20 cellular contexts compared by ENCODE assay signal in the genomic region with DNA sequence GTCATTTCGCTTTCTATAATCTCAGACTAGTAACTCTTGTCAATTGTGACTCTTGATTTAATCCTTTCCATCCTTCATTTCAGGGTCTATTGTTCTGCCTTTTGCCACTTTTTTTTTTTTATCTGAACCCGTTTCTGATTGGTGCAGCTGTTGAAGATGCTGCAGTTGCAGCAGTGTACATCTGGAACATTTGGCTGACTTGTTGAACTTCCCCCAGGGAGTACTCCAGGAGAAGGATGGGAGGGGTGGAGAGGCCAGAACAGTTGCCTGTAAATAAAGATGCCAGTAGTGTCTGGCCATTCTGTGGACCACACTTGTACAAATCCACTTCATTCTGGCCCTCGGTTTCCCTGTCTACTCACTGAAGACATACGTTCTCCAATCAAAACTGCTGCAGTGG. TPM values are rescaled to one million over a fixed set of nuclear protein-coding genes. Genes with fewer than 3 reads are reported as not detected.
DNase-seq lines count a peak whose midpoint lies in the region; ATAC-seq and TF ChIP-seq lines count a peak whose summit lies in the region.
"Had no signal": no experiment of that assay in that cellular context is flagged by ENCODE, and none has a peak within 500 bp of the region (broad histone marks: within the 10 kb centered on the region; RNA-seq: fewer than 3 reads in every experiment).

No MANE protein-coding gene starts in this region.

- peaks cover 2% of the 10 kb centered on the region for H3K27me3 Mint-ChIP-seq in activated naive CD8-positive, alpha-beta T cell
- peaks cover 39% of the 10 kb centered on the region for H3K27me3 Mint-ChIP-seq in activated naive CD8-positive, alpha-beta T cell treated with anti-CD3 and anti-CD28 coated beads for 36 hours

- H3K79me2 ChIP-seq in PC-9 (ENCODE audit: low read depth): no peaks in the 10 kb centered on the region

- H3K27me3 ChIP-seq in gastrocnemius medialis (no peaks in the 10 kb centered on the region), PC-9 (ENCODE audit: insufficient read depth, low read depth) (peaks cover 6% of the 10 kb centered on the region; the same call in 1 of the 2 replicates)
- H3K27me3 ChIP-seq: Peyer's patch, sigmoid colon, vagina had no signal

- H3K27ac ChIP-seq in gastrocnemius medialis: peak overlapping the region in 2 of 4 donors; percentile 6 to 24
- no peak overlapping the region for H3K27ac ChIP-seq in PC-9
- H3K27ac ChIP-seq: Peyer's patch, stomach, vagina had no signal

- H4K20me1 ChIP-seq in PC-9 (ENCODE audit: insufficient read depth): no peaks in the 10 kb centered on the region

- intact Hi-C loops in left ventricle myocardium superior (cut with micrococcal nuclease) (loop anchor here (10.0 kb wide), 1 partner anchor 410 kb away; no protein-coding TSS in a partner anchor), gastrocnemius medialis (cut with DNase I; ENCODE audit: low total_unique reads) (loop anchor here (1.0 to 10.0 kb wide), 2 partner anchors 410 to 518 kb away; a partner anchor contains a TSS), PC-9 (cut with micrococcal nuclease; ENCODE audit: unreplicated experiment) (no loop called here), posterior vena cava (cut with DNase I) (no loop called here)

- H3K9me2 ChIP-seq in PC-9 (ENCODE audit: insufficient read depth): no peaks in the 10 kb centered on the region

- H3K9me3 ChIP-seq in gastrocnemius medialis (no peaks in the 10 kb centered on the region), PC-9 (ENCODE audit: insufficient read depth, low read depth) (no peaks in the 10 kb centered on the region)
- H3K9me3 ChIP-seq: Peyer's patch, sigmoid colon, stomach, vagina had no signal

- in situ Hi-C loops in gastrocnemius medialis (cut with MboI; ENCODE audit: low sequenced_read_pairs in 4 of 4): no loop called here

- no peak for TF ChIP-seq POLR2A in gastrocnemius medialis (IDR thresholded peaks at IDR 0.05)

- no TSS peak for BruUV-seq in PC-9 (replicated peaks; lab: Mats Ljungman, UMichigan)

- H2AFZ ChIP-seq in PC-9: no peak overlapping the region

- H3K36me3 ChIP-seq in gastrocnemius medialis (no peaks in the 10 kb centered on the region), PC-9 (ENCODE audit: low read depth) (no peaks in the 10 kb centered on the region)
- H3K36me3 ChIP-seq: Peyer's patch, sigmoid colon, stomach, vagina had no signal

- no peak overlapping the region for H3K4me2 ChIP-seq in PC-9

- ATAC-seq in left ventricle myocardium superior (peak; percentile 44), gastrocnemius medialis (peak in 1 of 2 donors; percentile 28)

- TF ChIP-seq CTCF in gastrocnemius medialis (IDR thresholded peaks at IDR 0.05 in 4 of 5, conservative IDR thresholded peaks at IDR 0.05 in 1 of 5) (no peak), PC-9 (conservative IDR thresholded peaks at IDR 0.05) (no peak)

- H3K27ac Mint-ChIP-seq in activated naive CD8-positive, alpha-beta T cell: no peak overlapping the region
- no peak overlapping the region for H3K27ac Mint-ChIP-seq in activated naive CD8-positive, alpha-beta T cell treated with anti-CD3 and anti-CD28 coated beads for 36 hours
- H3K27ac Mint-ChIP-seq: activated naive CD4-positive, alpha-beta T cell treated with anti-CD3 and anti-CD28 coated beads, Interleukin-2, amount 50 U/mL, for 72 hours; CD4-positive, alpha-beta memory T cell; dendritic cell treated with granulocyte-macrophage colony-stimulating factor and Interleukin-4, amounts not matched to agents 40 ng/mL and 50 ng/mL, for 4 days; IgD-negative memory B cell had no signal

- CTCF ChIA-PET in PC-9 (lab: Charles Lee) (no interaction called here), HEK293T (lab: Yijun Ruan, JAX) (no interaction called here)

- DNase-seq in activated naive CD8-positive, alpha-beta T cell treated with anti-CD3 and anti-CD28 coated beads for 36 hours: no peak
- DNase-seq in NCI-H69 (lab: John Stamatoyannopoulos, UW): peak; percentile 5
- DNase-seq in left ventricle myocardium superior: no peak
- DNase-seq in gastrocnemius medialis: peak in 1 of 2 donors; percentile 12
- DNase-seq in PC-9: no peak
- DNase-seq in HEK293T (ENCODE audit: extremely low spot score): no peak
- DNase-seq in posterior vena cava (ENCODE audit: low spot score): no peak
- DNase-seq: activated CD4-positive, alpha-beta T cell treated with anti-CD3 and anti-CD28 coated beads, Interleukin-2, amount 50 U/mL, for 4 hours; CD4-positive, alpha-beta memory T cell; mesenchymal stem cell; NCI-H187 treated with DMSO at 0.1 percent for 48 hours; Peyer's patch; sigmoid colon; stimulated activated CD4-positive, alpha-beta T cell treated with anti-CD3 and anti-CD28 coated beads, Interleukin-1b, Interleukin-23, amount 100 ng/mL, for 48 hours; stomach had no signal

- H3K4me3 ChIP-seq in gastrocnemius medialis: peak overlapping the region in 3 of 4 donors; percentile 34 to 76 (median 70)
- no peak overlapping the region for H3K4me3 ChIP-seq in PC-9

- POLR2A ChIA-PET in PC-9 (lab: Charles Lee; ENCODE audit: unreplicated experiment): no interaction called here
- POLR2A ChIA-PET in HEK293T (lab: Yijun Ruan, JAX): no interaction called here

- no peaks in the 10 kb centered on the region for H3F3A ChIP-seq in PC-9 (ENCODE audit: insufficient read depth, low read depth)

- H3K4me1 ChIP-seq in gastrocnemius medialis (peaks cover 3 to 5% of the 10 kb centered on the region in 2 donors), PC-9 (replicated peaks; ENCODE audit: insufficient read depth) (no peaks in the 10 kb centered on the region)
- H3K4me1 ChIP-seq: Peyer's patch, vagina had no signal

- H3K9me3 Mint-ChIP-seq in activated naive CD8-positive, alpha-beta T cell (ENCODE audit: low read depth): no peaks in the 10 kb centered on the region
- no peaks in the 10 kb centered on the region for H3K9me3 Mint-ChIP-seq in activated naive CD8-positive, alpha-beta T cell treated with anti-CD3 and anti-CD28 coated beads for 36 hours
- H3K9me3 Mint-ChIP-seq: activated naive CD4-positive, alpha-beta T cell treated with anti-CD3 and anti-CD28 coated beads, Interleukin-2, amount 50 U/mL, for 72 hours; CD4-positive, alpha-beta memory T cell; dendritic cell treated with granulocyte-macrophage colony-stimulating factor and Interleukin-4, amounts not matched to agents 40 ng/mL and 50 ng/mL, for 4 days; IgD-negative memory B cell had no signal

- peaks cover 22% of the 10 kb centered on the region for H3K4me1 Mint-ChIP-seq in activated naive CD8-positive, alpha-beta T cell (ENCODE audit: low read depth)
- H3K4me1 Mint-ChIP-seq in activated naive CD8-positive, alpha-beta T cell treated with anti-CD3 and anti-CD28 coated beads for 36 hours: peaks cover 3% of the 10 kb centered on the region

- H3K36me3 Mint-ChIP-seq in activated naive CD8-positive, alpha-beta T cell: no peaks in the 10 kb centered on the region
- H3K36me3 Mint-ChIP-seq in activated naive CD8-positive, alpha-beta T cell treated with anti-CD3 and anti-CD28 coated beads for 36 hours: no peaks in the 10 kb centered on the region
- H3K36me3 Mint-ChIP-seq: activated naive CD4-positive, alpha-beta T cell treated with anti-CD3 and anti-CD28 coated beads, Interleukin-2, amount 50 U/mL, for 72 hours; CD4-positive, alpha-beta memory T cell; IgD-negative memory B cell had no signal

- H3K4me3 Mint-ChIP-seq in activated naive CD8-positive, alpha-beta T cell: peak overlapping the region; percentile 35
- H3K4me3 Mint-ChIP-seq in activated naive CD8-positive, alpha-beta T cell treated with anti-CD3 and anti-CD28 coated beads for 36 hours: no peak overlapping the region

TF ChIP-seq in HEK293T, 16 proteins besides CTCF, POLR2A, EP300 and RAD21:
- no peak for TF ChIP-seq CTBP1 (IDR thresholded peaks at IDR 0.05; ENCODE audit: borderline replicate concordance)

RNA-seq across cellular contexts. Expression of a gene that starts 1.0 kb away (rescaled TPM):
- 1 to 10 TPM; 1.3 to 1.4 TPM for total RNA-seq in activated naive CD8-positive, alpha-beta T cell treated with anti-CD3 and anti-CD28 coated beads for 36 hours
- total RNA-seq in left ventricle myocardium superior: 12.8 TPM
- 1 to 10 TPM in 2 of 4 donors, under 1 TPM in 2; 0.51 to 3.3 (median 1.3) TPM for total RNA-seq in gastrocnemius medialis
- not detected in 2 replicates for total RNA-seq in PC-9 (2021)
- 1 to 10 TPM; 4.8 to 6.8 TPM for total RNA-seq in posterior vena cava

Comparison
In these comparisons a context has a peak if more than half of its experiments do, and no peak if none do; other contexts are left out.
1. intact Hi-C loops: an anchor here in left ventricle myocardium superior (10.0 kb wide) and gastrocnemius medialis (1.0 to 10.0 kb wide); none called in PC-9 and posterior vena cava.